Comparison of ENCODE assay signal across 8 cellular contexts in the genomic region with DNA sequence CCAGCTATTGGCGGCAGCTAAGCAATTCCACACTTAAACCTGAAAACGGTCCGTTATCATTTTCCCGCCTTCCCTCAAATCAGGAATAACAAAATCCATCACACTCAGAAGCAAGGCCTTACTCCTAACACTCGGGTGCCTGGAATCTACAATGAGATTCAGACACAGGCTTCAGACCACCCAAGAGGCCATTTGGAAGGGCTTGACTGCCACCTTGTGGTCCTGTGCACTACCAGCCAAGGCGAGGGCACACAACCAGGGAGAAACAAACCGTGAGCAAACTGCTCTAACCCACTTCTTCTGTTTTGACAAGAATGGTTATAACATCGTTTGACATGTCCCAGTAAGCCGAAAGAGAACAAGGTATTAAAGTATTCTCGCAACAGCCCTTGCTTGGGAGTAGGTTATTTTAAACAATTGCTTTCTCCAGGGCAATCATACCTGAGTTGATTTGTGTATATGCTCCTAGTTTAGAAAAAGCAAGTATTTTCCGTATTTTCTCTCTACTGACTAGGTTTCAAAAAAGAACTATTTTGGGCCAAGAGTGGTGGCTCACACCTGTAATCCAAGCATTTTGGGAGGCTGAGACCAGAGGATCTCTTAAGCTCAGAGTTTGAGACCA. TPM values are rescaled to one million over a fixed set of nuclear protein-coding genes. Genes with fewer than 3 reads are reported as not detected.
A peak's percentile ranks its signal among the peaks of the same experiment; 100 is the strongest.
DNase-seq lines count a peak whose midpoint lies in the region; ATAC-seq, FAIRE-seq and TF ChIP-seq lines count a peak whose summit lies in the region.

No MANE protein-coding gene starts in this region.

- H3K9me3 Mint-ChIP-seq in brain, result no peaks in the 10 kb centered on the region

- DNase-seq in DMS114 treated with DMSO at 0.1 percent for 48 hours (lab: John Stamatoyannopoulos, UW; ENCODE audit: unreplicated experiment), result peak; percentile 31
- peak; percentile 32 for DNase-seq in Jurkat, Clone E6-1 (ENCODE audit: low read depth, low spot score)
- DNase-seq in SJSA1 (ENCODE audit: low read depth in 1 of 2, low spot score in 2 of 2), result peak; percentile 49 to 67
- no peak for DNase-seq in kidney
- peak; percentile 13 to 28 for DNase-seq in stimulated activated CD4-positive, alpha-beta T cell treated with anti-CD3 and anti-CD28 coated beads, Interleukin-4, amount 100 ng/mL, for 48 hours (ENCODE audit: low read depth in 2 of 2)

- H3K4me1 Mint-ChIP-seq in brain, result peaks cover 7% of the 10 kb centered on the region

- H3K27me3 ChIP-seq in SJSA1 (replicated peaks), result peaks cover 11% of the 10 kb centered on the region

- H3K27ac ChIP-seq in SJSA1, result no peak overlapping the region
- no peak overlapping the region for H3K27ac ChIP-seq in kidney (ENCODE audit: low read depth in 2 of 2, low read length in 2 of 2)

- no peak overlapping the region for H3K4me3 ChIP-seq in Jurkat, Clone E6-1 (ENCODE audit: low read length)
- no peak overlapping the region for H3K4me3 ChIP-seq in SJSA1
- no peak overlapping the region for H3K4me3 ChIP-seq in kidney (ENCODE audit: low read length in 2 of 2)

- H3K9ac ChIP-seq in kidney (ENCODE audit: low read length in 2 of 2), result no peak overlapping the region

- H3K36me3 ChIP-seq in SJSA1 (peaks cover 11% of the 10 kb centered on the region), kidney (ENCODE audit: control insufficient read depth in 1 of 2, insufficient read depth in 2 of 2, low read length in 2 of 2) (no peaks in the 10 kb centered on the region)

- peaks cover 9% of the 10 kb centered on the region for H3K36me3 Mint-ChIP-seq in brain

- H3K4me3 Mint-ChIP-seq in brain, result no peak overlapping the region

- peak; percentile 78 to 91 for TF ChIP-seq CTCF in brain (conservative IDR thresholded peaks at IDR 0.05)
- peak; percentile 65 for TF ChIP-seq CTCF in kidney (IDR thresholded peaks at IDR 0.05; ENCODE audit: borderline replicate concordance, extremely low read depth, insufficient read depth)

- peak overlapping the region in 1 of 5 experiments; percentile 9 for H3K27ac Mint-ChIP-seq in brain

- H3K4me1 ChIP-seq in SJSA1 (replicated peaks) (no peaks in the 10 kb centered on the region), kidney (ENCODE audit: control insufficient read depth in 1 of 2, insufficient read depth in 1 of 2, low read depth in 1 of 2, low read length in 2 of 2) (no peaks in the 10 kb centered on the region)

- FAIRE-seq in kidney (lab: Jason Lieb, UNC), result no peak

- peaks cover 6% of the 10 kb centered on the region for H3K27me3 Mint-ChIP-seq in brain

- intact Hi-C loops in kidney (cut with DNase I), result no loop called here

- ATAC-seq in GM19468 (IDR thresholded peaks at IDR 0.05; ENCODE audit: extremely low read depth, unreplicated experiment) (peak; percentile 78), HG02970 (IDR thresholded peaks at IDR 0.05; ENCODE audit: low FRiP score, unreplicated experiment) (no peak)

- H3K9me3 ChIP-seq in SJSA1 (replicated peaks) (no peaks in the 10 kb centered on the region), kidney (ENCODE audit: control insufficient read depth in 1 of 2, low read length in 2 of 2) (no peaks in the 10 kb centered on the region)

RNA-seq across cellular contexts. Expression of a gene that starts 40.1 kb away (rescaled TPM):
- polyA plus RNA-seq in Jurkat, Clone E6-1 (2012; ENCODE audit: insufficient read depth, insufficient read length), result not detected
- total RNA-seq in SJSA1 (2014; rRNA removed; shearing (Covaris generic)), result not detected in 2 replicates
- polyA plus RNA-seq in brain (ENCODE audit: insufficient read depth, low read depth, low replicate concordance), result 0.81 TPM
- not detected for total RNA-seq in kidney
- polyA plus RNA-seq in kidney (ENCODE audit: insufficient read depth, low read depth, low replicate concordance), result not detected

RNA-seq across cellular contexts. Expression of a gene that starts 41.0 kb away (rescaled TPM):
- 1.4 TPM for polyA plus RNA-seq in Jurkat, Clone E6-1 (2012; ENCODE audit: insufficient read depth, insufficient read length)
- total RNA-seq in SJSA1 (2014; rRNA removed; shearing (Covaris generic)), result 23.3 and 43.0 TPM in 2 replicates
- polyA plus RNA-seq in brain (ENCODE audit: insufficient read depth, low read depth, low replicate concordance), result 1.6 TPM
- total RNA-seq in kidney, result 28.1 TPM
- polyA plus RNA-seq in kidney (ENCODE audit: insufficient read depth, low read depth, low replicate concordance), result 7.2 TPM
